Comparison of ENCODE assay signal across 15 cellular contexts in genomic region chr12:53062977-53063707, GRCh38. TPM values are rescaled to one million over a fixed set of nuclear protein-coding genes. Genes with fewer than 3 reads are reported as not detected.
A peak's percentile ranks its signal among the peaks of the same experiment; 100 is the strongest.
DNase-seq lines count a peak whose midpoint lies in the region; ATAC-seq, FAIRE-seq and TF ChIP-seq lines count a peak whose summit lies in the region.
"Had no signal": no experiment of that assay in that cellular context is flagged by ENCODE, and none has a peak within 500 bp of the region (broad histone marks: within the 10 kb centered on the region; RNA-seq: fewer than 3 reads in every experiment).

No MANE protein-coding gene starts in this region.

- ATAC-seq in activated T-helper 17 cell treated with anti-CD3 and anti-CD28 coated beads, Interleukin-2, amount 50 U/mL, for 72 hours (replicated peaks), result no peak
- no peak for ATAC-seq in psoas muscle
- no peak for ATAC-seq in activated CD8-positive, alpha-beta memory T cell treated with anti-CD3 and anti-CD28 coated beads, Interleukin-2, amount 10 ng/mL, durations not matched to agents 7 days and 5 days
- ATAC-seq: effector memory CD8-positive, alpha-beta T cell had no signal

- peaks cover 9% of the 10 kb centered on the region for H3K4me1 Mint-ChIP-seq in activated T-helper 17 cell treated with anti-CD3 and anti-CD28 coated beads, Interleukin-2, amount 50 U/mL, for 72 hours
- H3K4me1 Mint-ChIP-seq in activated CD8-positive, alpha-beta memory T cell treated with anti-CD3 and anti-CD28 coated beads, Interleukin-2, amount 10 ng/mL, durations not matched to agents 7 days and 5 days, result peaks cover 5% of the 10 kb centered on the region
- H3K4me1 Mint-ChIP-seq: neural progenitor cell had no signal

- H3K27me3 ChIP-seq in BJ (ENCODE audit: control insufficient read depth, insufficient read depth, low read length) (no peaks in the 10 kb centered on the region), psoas muscle (ENCODE audit: insufficient read depth in 3 of 3, low read length in 2 of 3) (no peaks in the 10 kb centered on the region)
- H3K27me3 ChIP-seq: neural progenitor cell had no signal

- H3K27ac ChIP-seq in kidney (ENCODE audit: low read depth in 2 of 2, low read length in 2 of 2) (peak overlapping the region in 1 of 2 donors; percentile 6), psoas muscle (peak overlapping the region; percentile 55)
- H3K27ac ChIP-seq: neural progenitor cell had no signal

- H3K36me3 Mint-ChIP-seq in activated T-helper 17 cell treated with anti-CD3 and anti-CD28 coated beads, Interleukin-2, amount 50 U/mL, for 72 hours (ENCODE audit: low read depth), result peaks cover 42% of the 10 kb centered on the region
- peaks cover 6% of the 10 kb centered on the region for H3K36me3 Mint-ChIP-seq in activated CD8-positive, alpha-beta memory T cell treated with anti-CD3 and anti-CD28 coated beads, Interleukin-2, amount 10 ng/mL, durations not matched to agents 7 days and 5 days
- H3K36me3 Mint-ChIP-seq: neural progenitor cell had no signal

- CTCF ChIA-PET in BJ (lab: Yijun Ruan, JAX), result interaction anchor here (2.6 to 17.3 kb wide), 4 partner anchors 10 to 134 kb away, joined by 10 to 416 read pairs (median 150); partner anchors contain the start of genes IGFBP6, SOAT2 and TNS2
- CTCF ChIA-PET in activated CD8-positive, alpha-beta memory T cell treated with anti-CD3 and anti-CD28 coated beads, Interleukin-2, amount 10 ng/mL, durations not matched to agents 7 days and 5 days (lab: Charles Lee), result interaction anchor here (1.7 to 9.1 kb wide), 4 partner anchors 11 to 38 kb away, joined by 4 to 298 read pairs (median 131); partner anchors contain the start of genes IGFBP6, SOAT2, SPRYD3 and TNS2

- no peak overlapping the region for H3K4me3 Mint-ChIP-seq in activated T-helper 17 cell treated with anti-CD3 and anti-CD28 coated beads, Interleukin-2, amount 50 U/mL, for 72 hours
- H3K4me3 Mint-ChIP-seq in activated CD8-positive, alpha-beta memory T cell treated with anti-CD3 and anti-CD28 coated beads, Interleukin-2, amount 10 ng/mL, durations not matched to agents 7 days and 5 days, result no peak overlapping the region
- H3K4me3 Mint-ChIP-seq: B cell; effector memory CD8-positive, alpha-beta T cell; neural progenitor cell had no signal

- DNase-seq in BJ (ENCODE audit: low read depth) (no peak), kidney (peak; percentile 77), psoas muscle (peak; percentile 17 to 58), NCI-H2171 treated with DMSO at 0.1 percent for 48 hours (lab: John Stamatoyannopoulos, UW) (no peak), NCI-H345 (lab: John Stamatoyannopoulos, UW) (no peak), amniotic stem cell (lab: John Stamatoyannopoulos, UW) (no peak)
- DNase-seq in activated CD8-positive, alpha-beta memory T cell treated with anti-CD3 and anti-CD28 coated beads, Interleukin-2, amount 10 ng/mL, durations not matched to agents 7 days and 5 days, result no peak
- DNase-seq: DMS79; effector memory CD8-positive, alpha-beta T cell had no signal

- TF ChIP-seq CTCF in BJ (IDR thresholded peaks at IDR 0.05; ENCODE audit: insufficient read depth, low read depth, low read length) (peak; percentile 12; the same call in 1 of the 2 replicates), kidney (IDR thresholded peaks at IDR 0.05; ENCODE audit: borderline replicate concordance, extremely low read depth, insufficient read depth) (no peak), psoas muscle (IDR thresholded peaks at IDR 0.05) (no peak)

- 51 to 66% (median 55%) methylated on average over 14 of the region's 14 CpGs for WGBS in psoas muscle, 3 donors

- peaks cover 9 to 37% of the 10 kb centered on the region in 2 donors for H3K4me1 ChIP-seq in kidney (ENCODE audit: control insufficient read depth in 1 of 2, insufficient read depth in 1 of 2, low read depth in 1 of 2, low read length in 2 of 2)
- peaks cover 26% of the 10 kb centered on the region for H3K4me1 ChIP-seq in psoas muscle
- H3K4me1 ChIP-seq: neural progenitor cell had no signal

- H3K9me3 Mint-ChIP-seq in activated T-helper 17 cell treated with anti-CD3 and anti-CD28 coated beads, Interleukin-2, amount 50 U/mL, for 72 hours, result no peaks in the 10 kb centered on the region
- no peaks in the 10 kb centered on the region for H3K9me3 Mint-ChIP-seq in activated CD8-positive, alpha-beta memory T cell treated with anti-CD3 and anti-CD28 coated beads, Interleukin-2, amount 10 ng/mL, durations not matched to agents 7 days and 5 days (ENCODE audit: low read depth)
- H3K9me3 Mint-ChIP-seq: effector memory CD8-positive, alpha-beta T cell; neural progenitor cell had no signal

- peak overlapping the region; percentile 25 for H3K27ac Mint-ChIP-seq in activated T-helper 17 cell treated with anti-CD3 and anti-CD28 coated beads, Interleukin-2, amount 50 U/mL, for 72 hours
- H3K27ac Mint-ChIP-seq in activated CD8-positive, alpha-beta memory T cell treated with anti-CD3 and anti-CD28 coated beads, Interleukin-2, amount 10 ng/mL, durations not matched to agents 7 days and 5 days, result no peak overlapping the region
- H3K27ac Mint-ChIP-seq: B cell, neural progenitor cell had no signal

- POLR2A ChIA-PET in BJ (lab: Charles Lee), result no interaction called here

- H3K4me3 ChIP-seq in BJ (ENCODE audit: low read depth, low read length), result no peak overlapping the region
- H3K4me3 ChIP-seq in kidney (ENCODE audit: low read length in 2 of 2), result no peak overlapping the region
- H3K4me3 ChIP-seq in psoas muscle, result no peak overlapping the region
- H3K4me3 ChIP-seq: neural progenitor cell had no signal

- no peaks in the 10 kb centered on the region for H3K9me3 ChIP-seq in kidney (ENCODE audit: control insufficient read depth in 1 of 2, low read length in 2 of 2)
- no peaks in the 10 kb centered on the region for H3K9me3 ChIP-seq in psoas muscle

- FAIRE-seq in kidney (lab: Jason Lieb, UNC), result no peak

- H3K9ac ChIP-seq in kidney (ENCODE audit: low read length in 2 of 2), result no peak overlapping the region
- H3K9ac ChIP-seq: neural progenitor cell had no signal

- peaks cover 52% of the 10 kb centered on the region for H3K36me3 ChIP-seq in BJ (ENCODE audit: control insufficient read depth, insufficient read depth, low read length)
- H3K36me3 ChIP-seq in kidney (ENCODE audit: control insufficient read depth in 1 of 2, insufficient read depth in 2 of 2, low read length in 2 of 2), result peaks cover 12 to 41% of the 10 kb centered on the region in 2 donors
- H3K36me3 ChIP-seq in psoas muscle (ENCODE audit: insufficient read depth in 1 of 2, low read depth in 1 of 2), result peaks cover 0 to 74% of the 10 kb centered on the region in 2 donors
- H3K36me3 ChIP-seq: neural progenitor cell had no signal

- no peaks in the 10 kb centered on the region for H3K27me3 Mint-ChIP-seq in activated T-helper 17 cell treated with anti-CD3 and anti-CD28 coated beads, Interleukin-2, amount 50 U/mL, for 72 hours
- H3K27me3 Mint-ChIP-seq in activated CD8-positive, alpha-beta memory T cell treated with anti-CD3 and anti-CD28 coated beads, Interleukin-2, amount 10 ng/mL, durations not matched to agents 7 days and 5 days, result no peaks in the 10 kb centered on the region
- H3K27me3 Mint-ChIP-seq: B cell had no signal

- intact Hi-C loops in kidney (cut with DNase I) (loop anchor here (10.0 kb wide), 1 partner anchor 132 kb away; no protein-coding TSS in a partner anchor), psoas muscle (cut with DNase I) (no loop called here)

RNA-seq across cellular contexts. Expression of gene TNS2, which starts 13.3 kb away (rescaled TPM):
- 27.2 and 73.9 TPM in 2 replicates for polyA plus RNA-seq in BJ (2011; rRNA removed)
- 66.9 and 86.6 TPM in 2 replicates for polyA minus RNA-seq in BJ (2011; rRNA and poly(A)+ RNA removed)
- 1 to 10 TPM in 1 of 2 donors, under 1 TPM in 1; 0.69 to 4.6 TPM for total RNA-seq in activated T-helper 17 cell treated with anti-CD3 and anti-CD28 coated beads, Interleukin-2, amount 50 U/mL, for 72 hours
- 179 TPM for total RNA-seq in kidney
- polyA plus RNA-seq in kidney (ENCODE audit: insufficient read depth, low read depth, low replicate concordance), result 90.1 TPM
- 100 to 1,000 TPM in 1 of 4 donors, 10 to 100 TPM in 3; 39.4 to 132 (median 70.7) TPM for total RNA-seq in psoas muscle
- polyA plus RNA-seq in psoas muscle, result 10 to 100 TPM; 37.7 to 48.9 (median 47.1) TPM
- under 1 TPM; 0.58 to 0.89 TPM for total RNA-seq in activated CD8-positive, alpha-beta memory T cell treated with anti-CD3 and anti-CD28 coated beads, Interleukin-2, amount 10 ng/mL, durations not matched to agents 7 days and 5 days

RNA-seq across cellular contexts. Expression of gene SPRYD3, which starts 16.0 kb away (rescaled TPM):
- polyA plus RNA-seq in BJ (2011; rRNA removed) (34.8 and 48.0 TPM in 2 replicates), kidney (ENCODE audit: insufficient read depth, low read depth, low replicate concordance) (40.0 TPM), psoas muscle (10 to 100 TPM; 16.5 to 49.1 (median 34.2) TPM)
- polyA minus RNA-seq in BJ (2011; rRNA and poly(A)+ RNA removed), result 31.2 and 63.2 TPM in 2 replicates
- total RNA-seq in activated T-helper 17 cell treated with anti-CD3 and anti-CD28 coated beads, Interleukin-2, amount 50 U/mL, for 72 hours, result 10 to 100 TPM; 25.4 to 28.8 TPM
- total RNA-seq in kidney (72.3 TPM), psoas muscle (10 to 100 TPM; 19.7 to 22.6 (median 21.7) TPM)
- 10 to 100 TPM; 27.8 to 29.7 TPM for total RNA-seq in activated CD8-positive, alpha-beta memory T cell treated with anti-CD3 and anti-CD28 coated beads, Interleukin-2, amount 10 ng/mL, durations not matched to agents 7 days and 5 days

RNA-seq across cellular contexts. Expression of gene IGFBP6, which starts 34.3 kb away (rescaled TPM):
- polyA plus RNA-seq in BJ (2011; rRNA removed) (460 and 860 TPM in 2 replicates), kidney (ENCODE audit: insufficient read depth, low read depth, low replicate concordance) (57.3 TPM), psoas muscle (10 to 100 TPM; 23.9 to 27.0 (median 25.5) TPM)
- 164 and 211 TPM in 2 replicates for polyA minus RNA-seq in BJ (2011; rRNA and poly(A)+ RNA removed)
- total RNA-seq in activated T-helper 17 cell treated with anti-CD3 and anti-CD28 coated beads, Interleukin-2, amount 50 U/mL, for 72 hours, result 1 to 10 TPM in 1 of 2 donors, under 1 TPM in 1; 0.45 to 6.0 TPM
- total RNA-seq in kidney (203 TPM), psoas muscle (10 to 100 TPM in 3 of 4 donors, 1 to 10 TPM in 1; 6.4 to 21.3 (median 18.1) TPM)
- total RNA-seq in activated CD8-positive, alpha-beta memory T cell treated with anti-CD3 and anti-CD28 coated beads, Interleukin-2, amount 10 ng/mL, durations not matched to agents 7 days and 5 days, result 1 to 10 TPM; 1.8 to 3.9 TPM
- total RNA-seq: B cell had no signal

RNA-seq across cellular contexts. Expression of gene SOAT2, which starts 40.1 kb away (rescaled TPM):
- 0.16 and 0.34 TPM in 2 replicates for polyA plus RNA-seq in BJ (2011; rRNA removed)
- polyA minus RNA-seq in BJ (2011; rRNA and poly(A)+ RNA removed), result 0.14 and 0.26 TPM in 2 replicates
- 1 to 10 TPM in 1 of 2 donors, under 1 TPM in 1; 0.28 to 1.1 TPM for total RNA-seq in activated T-helper 17 cell treated with anti-CD3 and anti-CD28 coated beads, Interleukin-2, amount 50 U/mL, for 72 hours
- 0.19 TPM for total RNA-seq in kidney
- polyA plus RNA-seq in kidney (ENCODE audit: insufficient read depth, low read depth, low replicate concordance), result 0.26 TPM
- not detected for total RNA-seq in psoas muscle
- under 1 TPM; 0.05 to 0.07 (median 0.07) TPM for polyA plus RNA-seq in psoas muscle
- 1 to 10 TPM; 1.1 to 5.9 TPM for total RNA-seq in activated CD8-positive, alpha-beta memory T cell treated with anti-CD3 and anti-CD28 coated beads, Interleukin-2, amount 10 ng/mL, durations not matched to agents 7 days and 5 days
- total RNA-seq: B cell, glomerular endothelial cell, HT1080, kidney epithelial cell had no signal

RNA-seq across cellular contexts. Expression of gene EIF4B, which starts 56.9 kb away (rescaled TPM):
- 296 and 496 TPM in 2 replicates for polyA plus RNA-seq in BJ (2011; rRNA removed)
- 387 and 711 TPM in 2 replicates for polyA minus RNA-seq in BJ (2011; rRNA and poly(A)+ RNA removed)
- total RNA-seq in activated T-helper 17 cell treated with anti-CD3 and anti-CD28 coated beads, Interleukin-2, amount 50 U/mL, for 72 hours, result 100 to 1,000 TPM; 536 to 964 TPM
- 417 TPM for total RNA-seq in kidney
- 114 TPM for polyA plus RNA-seq in kidney (ENCODE audit: insufficient read depth, low read depth, low replicate concordance)
- 100 to 1,000 TPM; 565 to 669 (median 617) TPM for total RNA-seq in psoas muscle
- polyA plus RNA-seq in psoas muscle, result 100 to 1,000 TPM; 150 to 304 (median 207) TPM
- total RNA-seq in activated CD8-positive, alpha-beta memory T cell treated with anti-CD3 and anti-CD28 coated beads, Interleukin-2, amount 10 ng/mL, durations not matched to agents 7 days and 5 days, result 100 to 1,000 TPM; 264 to 382 TPM

Comparison
In these comparisons a context has a peak if more than half of its experiments do, and no peak if none do; other contexts are left out.
1. DNase-seq: peak in kidney (single experiment) and psoas muscle (2 of 2); none in BJ (single experiment), NCI-H2171 treated with DMSO at 0.1 percent for 48 hours (single experiment), NCI-H345 (single experiment), amniotic stem cell (single experiment) and activated CD8-positive, alpha-beta memory T cell treated with anti-CD3 and anti-CD28 coated beads, Interleukin-2, amount 10 ng/mL, durations not matched to agents 7 days and 5 days (single experiment).
2. RNA of gene TNS2, which starts 13.3 kb away (total RNA-seq): 179 TPM in kidney (single experiment) and 39.4 to 132 TPM in psoas muscle; 0.69 to 4.6 TPM in activated T-helper 17 cell treated with anti-CD3 and anti-CD28 coated beads, Interleukin-2, amount 50 U/mL, for 72 hours and 0.58 to 0.89 TPM in activated CD8-positive, alpha-beta memory T cell treated with anti-CD3 and anti-CD28 coated beads, Interleukin-2, amount 10 ng/mL, durations not matched to agents 7 days and 5 days; every median in the first group is over 4 times any median in the second.